14 cellular contexts compared by ENCODE assay signal in genomic region chr5:45697211-45697610, GRCh38. TPM values are rescaled to one million over a fixed set of nuclear protein-coding genes. Genes with fewer than 3 reads are reported as not detected.
DNase-seq lines count a peak whose midpoint lies in the region; TF ChIP-seq lines count a peak whose summit lies in the region.
"Had no signal": no experiment of that assay in that cellular context is flagged by ENCODE, and none has a peak within 500 bp of the region (broad histone marks: within the 10 kb centered on the region; RNA-seq: fewer than 3 reads in every experiment).

No MANE protein-coding gene starts in this region.

- no peak overlapping the region for H3K9ac ChIP-seq in neural progenitor cell
- H3K9ac ChIP-seq: BLaER1 had no signal

- H3K27me3 Mint-ChIP-seq in brain (peaks cover 36% of the 10 kb centered on the region), neural progenitor cell (ENCODE audit: insufficient read depth, low read depth) (peaks cover 15% of the 10 kb centered on the region)

- H3K9me3 Mint-ChIP-seq in brain = peaks cover 0 to 7% (median 0%) of the 10 kb centered on the region in 5 experiments
- no peaks in the 10 kb centered on the region for H3K9me3 Mint-ChIP-seq in neural progenitor cell

- H3K36me3 ChIP-seq in neural progenitor cell = no peaks in the 10 kb centered on the region
- H3K36me3 ChIP-seq: BLaER1 had no signal

- no peak overlapping the region for H2AFZ ChIP-seq in neural progenitor cell (replicated peaks)

- H3F3A ChIP-seq in neural progenitor cell (ENCODE audit: low read depth) = peaks cover 11% of the 10 kb centered on the region

- DNase-seq in NCI-H2171 (lab: John Stamatoyannopoulos, UW) (peak; percentile 37), NCI-H524 (lab: John Stamatoyannopoulos, UW) (peak; percentile 92 to 93), neural progenitor cell (ENCODE audit: low spot score) (no peak), NK-92 (lab: John Stamatoyannopoulos, UW; ENCODE audit: unreplicated experiment) (no peak), RKO (ENCODE audit: low spot score) (no peak), NCI-H2107 (lab: John Stamatoyannopoulos, UW) (no peak)
- DNase-seq: AML-193; CD8-positive, alpha-beta memory T cell; DMS53; HCEC 1CT had no signal

- H3K4me1 ChIP-seq in neural progenitor cell = peaks cover 9% of the 10 kb centered on the region
- H3K4me1 ChIP-seq: A549, BLaER1 had no signal

- TF ChIP-seq CTCF in brain (conservative IDR thresholded peaks at IDR 0.05) (no peak), neural progenitor cell (IDR thresholded peaks at IDR 0.05) (no peak)

- H3K27ac Mint-ChIP-seq in brain (peak overlapping the region in 1 of 5 experiments; percentile 6), neural progenitor cell (no peak overlapping the region)
- H3K27ac Mint-ChIP-seq: CD8-positive, alpha-beta memory T cell had no signal

- no peak overlapping the region for H3K27ac ChIP-seq in neural progenitor cell
- H3K27ac ChIP-seq: A549, BLaER1 had no signal

- no peak overlapping the region for H3K4me2 ChIP-seq in neural progenitor cell
- H3K4me2 ChIP-seq: BLaER1 had no signal

- H3K36me3 Mint-ChIP-seq in brain (no peaks in the 10 kb centered on the region), neural progenitor cell (no peaks in the 10 kb centered on the region)
- H3K36me3 Mint-ChIP-seq: CD8-positive, alpha-beta memory T cell had no signal

- peaks cover 17% of the 10 kb centered on the region for H3K4me1 Mint-ChIP-seq in brain
- H3K4me1 Mint-ChIP-seq in neural progenitor cell = peaks cover 13% of the 10 kb centered on the region
- H3K4me1 Mint-ChIP-seq: CD8-positive, alpha-beta memory T cell had no signal

- no peaks in the 10 kb centered on the region for H3K9me3 ChIP-seq in neural progenitor cell (ENCODE audit: low read depth)
- H3K9me3 ChIP-seq: A549 had no signal

- peaks cover 8% of the 10 kb centered on the region for H4K20me1 ChIP-seq in neural progenitor cell (ENCODE audit: low read depth)
- H4K20me1 ChIP-seq: BLaER1 had no signal

- H3K4me3 ChIP-seq in neural progenitor cell = no peak overlapping the region
- H3K4me3 ChIP-seq: A549, BLaER1 had no signal

- H3K4me3 Mint-ChIP-seq in brain (peak overlapping the region in 3 of 5 experiments; percentile 3 to 25 (median 16)), neural progenitor cell (peak overlapping the region; percentile 9)
- H3K4me3 Mint-ChIP-seq: CD8-positive, alpha-beta memory T cell had no signal

- peaks cover 46% of the 10 kb centered on the region for H3K27me3 ChIP-seq in neural progenitor cell
- H3K27me3 ChIP-seq: BLaER1 had no signal

- no peaks in the 10 kb centered on the region for H3K79me2 ChIP-seq in neural progenitor cell (ENCODE audit: low read depth)

RNA-seq across cellular contexts. Expression of gene HCN1, which starts 1.0 kb away (rescaled TPM):
- polyA plus RNA-seq in brain (ENCODE audit: insufficient read depth, low read depth, low replicate concordance) = 3.0 TPM
- 0.03 TPM in 1 of 2 replicates, not detected in the other for total RNA-seq in neural progenitor cell (ENCODE audit: low replicate concordance)
- total RNA-seq: CD8-positive, alpha-beta memory T cell; H4 had no signal
- polyA plus RNA-seq: A549; CD8-positive, alpha-beta memory T cell had no signal

Comparison
In these comparisons a context has a peak if more than half of its experiments do, and no peak if none do; other contexts are left out.
1. DNase-seq: peak in NCI-H2171 (single experiment) and NCI-H524 (2 of 2); none in neural progenitor cell (single experiment), NK-92 (single experiment), RKO (single experiment) and NCI-H2107 (single experiment).